ENCODE assay signal across 1 cellular context in the genomic region with DNA sequence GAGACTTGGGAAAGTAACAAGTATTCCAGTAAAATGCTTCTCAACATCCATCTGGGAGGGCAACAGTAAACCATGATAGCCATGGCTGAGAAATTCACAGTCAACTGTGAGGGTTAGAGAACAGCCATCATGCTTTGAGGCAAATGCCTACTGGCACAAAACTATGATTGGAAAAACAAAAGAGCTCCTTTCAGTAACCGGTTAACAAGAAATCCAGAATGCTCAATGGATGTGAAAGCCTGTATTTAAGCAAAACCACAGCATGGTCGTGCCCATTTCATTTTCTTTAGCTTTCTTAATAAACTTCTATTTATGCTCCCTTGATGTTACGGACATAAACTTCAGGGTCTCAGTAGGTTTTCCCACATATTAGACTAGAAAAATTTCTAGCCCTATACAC.
TF ChIP-seq lines count a peak whose summit lies in the region.

No MANE protein-coding gene starts in this region.

TF ChIP-seq in IMR-90, 13 proteins besides CTCF, POLR2A, EP300 and RAD21 (continued from another document):
- no peak for TF ChIP-seq RCOR1 (IDR thresholded peaks at IDR 0.05; ENCODE audit: insufficient replicate concordance, low read length)
- no peak for TF ChIP-seq NFE2L2 (IDR thresholded peaks at IDR 0.05; ENCODE audit: low read depth, low read length)
- TF ChIP-seq SMC3 (IDR thresholded peaks at IDR 0.05; ENCODE audit: low read depth, low read length), result no peak
